8 cellular contexts compared by ENCODE assay signal in the genomic region with DNA sequence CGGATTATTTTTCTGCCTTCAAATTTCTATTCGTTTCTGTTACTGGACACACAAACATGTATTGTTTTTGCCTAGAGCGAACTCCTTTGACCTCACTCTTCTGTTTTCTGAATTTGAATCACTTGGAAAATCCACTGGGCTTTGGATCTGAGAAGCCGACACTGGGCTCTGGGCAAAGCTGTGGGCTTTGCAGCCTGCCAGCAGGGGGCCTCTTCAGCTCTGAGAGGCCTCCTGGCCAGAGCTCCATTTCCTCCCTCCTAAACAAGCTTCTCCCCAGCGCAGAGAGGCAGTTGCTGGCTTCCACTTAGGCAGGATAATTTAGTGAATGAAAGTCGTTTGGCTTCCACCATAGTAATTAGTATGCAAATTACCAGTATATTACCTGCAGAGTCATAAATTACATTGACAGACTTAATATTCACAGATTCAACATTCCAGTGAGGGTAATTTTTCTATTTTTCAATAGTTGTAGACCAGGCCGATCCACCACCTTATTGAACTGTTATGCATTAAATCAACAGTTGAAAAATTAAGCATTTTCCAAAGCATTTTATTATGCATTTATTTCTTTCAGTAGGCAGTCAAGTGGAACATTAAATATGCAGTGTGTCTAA.
DNase-seq lines count a peak whose midpoint lies in the region; ATAC-seq and TF ChIP-seq lines count a peak whose summit lies in the region.

No MANE protein-coding gene starts in this region.

- peak; percentile 97 for TF ChIP-seq CTCF in GM12864 (IDR thresholded peaks at IDR 0.05; ENCODE audit: low read depth, low read length, missing control alignments)
- TF ChIP-seq CTCF in endodermal cell (conservative IDR thresholded peaks at IDR 0.05) = peak; percentile 94

- H4K91ac ChIP-seq in mesenchymal stem cell (ENCODE audit: low read length) = no peak overlapping the region

- H2BK120ac ChIP-seq in mesenchymal stem cell (ENCODE audit: low read depth, low read length) = no peak overlapping the region

- no peak overlapping the region for H2AFZ ChIP-seq in mesenchymal stem cell (ENCODE audit: low read depth, low read length)

- H3K9me3 ChIP-seq in endodermal cell (ENCODE audit: control insufficient read depth, low read length) (no peaks in the 10 kb centered on the region), mesenchymal stem cell (ENCODE audit: control insufficient read depth, low read length) (no peaks in the 10 kb centered on the region)

- no peaks in the 10 kb centered on the region for H3K79me1 ChIP-seq in mesenchymal stem cell (replicated peaks; ENCODE audit: low read length, poor library complexity, severe bottlenecking)

- H3K4me3 ChIP-seq in GM12864 (ENCODE audit: low read depth, low read length) (no peak overlapping the region), endodermal cell (ENCODE audit: low read length) (no peak overlapping the region), mesenchymal stem cell (ENCODE audit: insufficient read depth in 1 of 2, low read depth in 1 of 2, low read length in 2 of 2) (no peak overlapping the region)

- H3K4ac ChIP-seq in mesenchymal stem cell (ENCODE audit: low read depth in 1 of 2, low read length in 2 of 2) = no peak overlapping the region

- H3K27ac Mint-ChIP-seq in endodermal cell = no peak overlapping the region
- no peak overlapping the region for H3K27ac Mint-ChIP-seq in stimulated activated effector memory CD8-positive, alpha-beta T cell treated with anti-CD3 and anti-CD28 coated beads, Interleukin-12 subunit alpha, Interleukin-12 subunit beta, amount 100 ng/mL, for 72 hours

- H3K4me2 ChIP-seq in mesenchymal stem cell (ENCODE audit: low read length, poor library complexity, severe bottlenecking) = no peak overlapping the region

- no peaks in the 10 kb centered on the region for H3K9me3 Mint-ChIP-seq in endodermal cell
- H3K9me3 Mint-ChIP-seq in stimulated activated effector memory CD8-positive, alpha-beta T cell treated with anti-CD3 and anti-CD28 coated beads, Interleukin-12 subunit alpha, Interleukin-12 subunit beta, amount 100 ng/mL, for 72 hours = no peaks in the 10 kb centered on the region

- ATAC-seq in HG03342 (IDR thresholded peaks at IDR 0.05; ENCODE audit: unreplicated experiment) (peak; percentile 84), GM21360 (IDR thresholded peaks at IDR 0.05; ENCODE audit: unreplicated experiment) (no peak)
- ATAC-seq in stimulated activated effector memory CD8-positive, alpha-beta T cell treated with anti-CD3 and anti-CD28 coated beads, Interleukin-12 subunit alpha, Interleukin-12 subunit beta, amount 100 ng/mL, for 72 hours = peak; percentile 80

- H2BK12ac ChIP-seq in mesenchymal stem cell (ENCODE audit: low read length in 2 of 2) = no peak overlapping the region

- H3K36me3 ChIP-seq in endodermal cell (ENCODE audit: control insufficient read depth, insufficient read depth, low read length) (no peaks in the 10 kb centered on the region), mesenchymal stem cell (ENCODE audit: control insufficient read depth in 1 of 2, insufficient read depth in 2 of 2, low read depth in 1 of 2, low read length in 2 of 2) (no peaks in the 10 kb centered on the region)

- no peak overlapping the region for H3K23ac ChIP-seq in mesenchymal stem cell (ENCODE audit: low read length in 2 of 2)

- H3K4me1 ChIP-seq in endodermal cell (ENCODE audit: control insufficient read depth, insufficient read depth, low read length) (no peaks in the 10 kb centered on the region), mesenchymal stem cell (ENCODE audit: control insufficient read depth, insufficient read depth, low read depth, low read length) (no peaks in the 10 kb centered on the region)

- no peaks in the 10 kb centered on the region for H3K27me3 ChIP-seq in endodermal cell (ENCODE audit: control insufficient read depth, insufficient read depth, low read length, poor library complexity, severe bottlenecking)
- no peaks in the 10 kb centered on the region for H3K27me3 ChIP-seq in mesenchymal stem cell (ENCODE audit: control insufficient read depth in 1 of 2, insufficient read depth in 1 of 2, low read length in 2 of 2)

- no peak overlapping the region for H4K8ac ChIP-seq in mesenchymal stem cell (ENCODE audit: low read length)

- H3K9ac ChIP-seq in endodermal cell (ENCODE audit: extremely low read depth, low read length, poor library complexity, severe bottlenecking) = no peak overlapping the region
- H3K9ac ChIP-seq in mesenchymal stem cell (ENCODE audit: low read length) = peak overlapping the region; percentile 60

- no peak overlapping the region for H3K18ac ChIP-seq in mesenchymal stem cell (ENCODE audit: low read depth in 1 of 2, low read length in 2 of 2)

- no peak overlapping the region for H3K4me3 Mint-ChIP-seq in endodermal cell
- H3K4me3 Mint-ChIP-seq in stimulated activated effector memory CD8-positive, alpha-beta T cell treated with anti-CD3 and anti-CD28 coated beads, Interleukin-12 subunit alpha, Interleukin-12 subunit beta, amount 100 ng/mL, for 72 hours = no peak overlapping the region

- peaks cover 6% of the 10 kb centered on the region for H3K4me1 Mint-ChIP-seq in endodermal cell
- no peaks in the 10 kb centered on the region for H3K4me1 Mint-ChIP-seq in stimulated activated effector memory CD8-positive, alpha-beta T cell treated with anti-CD3 and anti-CD28 coated beads, Interleukin-12 subunit alpha, Interleukin-12 subunit beta, amount 100 ng/mL, for 72 hours

- DNase-seq in GM12864 (ENCODE audit: low read depth) (peak; percentile 12), NCI-H524 treated with DMSO at 0.1 percent for 48 hours (lab: John Stamatoyannopoulos, UW) (peak; percentile 52), endodermal cell (peak; percentile 88), mesenchymal stem cell (peak; percentile 79)
- DNase-seq in activated CD4-positive, alpha-beta T cell treated with anti-CD3 and anti-CD28 coated beads, Interleukin-2, amount 50 U/mL, for 4 hours = peak; percentile 2 to 4
- DNase-seq in stimulated activated effector memory CD8-positive, alpha-beta T cell treated with anti-CD3 and anti-CD28 coated beads, Interleukin-12 subunit alpha, Interleukin-12 subunit beta, amount 100 ng/mL, for 72 hours (ENCODE audit: low spot score in 2 of 2) = peak; percentile 26 to 54

- no peak overlapping the region for H2BK15ac ChIP-seq in mesenchymal stem cell (ENCODE audit: low read depth, poor library complexity, severe bottlenecking)

- WGBS in endodermal cell (ENCODE audit: insufficient coverage in 1 of 2, insufficient read length in 1 of 2), 2 experiments = 20 to 41% methylated on average over 5 to 7 of the region's 7 CpGs
- WGBS in mesenchymal stem cell = 23% methylated on average over 4 of the region's 7 CpGs

- H3K36me3 Mint-ChIP-seq in endodermal cell (ENCODE audit: low read depth) = no peaks in the 10 kb centered on the region
- no peaks in the 10 kb centered on the region for H3K36me3 Mint-ChIP-seq in stimulated activated effector memory CD8-positive, alpha-beta T cell treated with anti-CD3 and anti-CD28 coated beads, Interleukin-12 subunit alpha, Interleukin-12 subunit beta, amount 100 ng/mL, for 72 hours

- H3K14ac ChIP-seq in mesenchymal stem cell (ENCODE audit: low read length in 2 of 2) = no peak overlapping the region

- H3K27ac ChIP-seq in endodermal cell (ENCODE audit: low read depth, low read length) = no peak overlapping the region
- no peak overlapping the region for H3K27ac ChIP-seq in mesenchymal stem cell (ENCODE audit: low read length, poor library complexity, severe bottlenecking)

- peaks cover 5% of the 10 kb centered on the region for H3K27me3 Mint-ChIP-seq in endodermal cell (ENCODE audit: insufficient read depth)

- H2AK5ac ChIP-seq in mesenchymal stem cell (ENCODE audit: low read length, severe bottlenecking) = no peak overlapping the region

- no peak overlapping the region for H2BK5ac ChIP-seq in mesenchymal stem cell (ENCODE audit: low read depth, low read length, poor library complexity, severe bottlenecking)

Comparison
In these comparisons a context has a peak if more than half of its experiments do, and no peak if none do; other contexts are left out.
1. DNase-seq: peak in every context shown above with its lines; median percentile 88 in endodermal cell; 79 in mesenchymal stem cell; 52 in NCI-H524 treated with DMSO at 0.1 percent for 48 hours; 40 in stimulated activated effector memory CD8-positive, alpha-beta T cell treated with anti-CD3 and anti-CD28 coated beads, Interleukin-12 subunit alpha, Interleukin-12 subunit beta, amount 100 ng/mL, for 72 hours; 12 in GM12864; 3 in activated CD4-positive, alpha-beta T cell treated with anti-CD3 and anti-CD28 coated beads, Interleukin-2, amount 50 U/mL, for 4 hours.